In genomic region chr2:206160124-206160806, GRCh38 we compare ENCODE assay signal across 8 cellular contexts. TPM values are rescaled to one million over a fixed set of nuclear protein-coding genes. Genes with fewer than 3 reads are reported as not detected.
DNase-seq lines count a peak whose midpoint lies in the region; ATAC-seq lines count a peak whose summit lies in the region.

No MANE protein-coding gene starts in this region.

- peaks cover 46% of the 10 kb centered on the region for H3K4me1 Mint-ChIP-seq in stimulated activated naive CD8-positive, alpha-beta T cell treated with anti-CD3 and anti-CD28 coated beads, Interleukin-15, amount 100 ng/mL, for 72 hours

- H3K9me3 Mint-ChIP-seq in stimulated activated naive CD8-positive, alpha-beta T cell treated with anti-CD3 and anti-CD28 coated beads, Interleukin-15, amount 100 ng/mL, for 72 hours = no peaks in the 10 kb centered on the region

- intact Hi-C loops in Right ventricle myocardium inferior (cut with DNase I) = loop anchor here (5.0 to 10.0 kb wide), 2 partner anchors 105 to 282 kb away; partner anchors contain the start of gene ADAM23
- intact Hi-C loops in cardiac septum (cut with DNase I) = loop anchor here (10.0 kb wide), 2 partner anchors 105 to 285 kb away; partner anchors contain the start of gene ADAM23

- ATAC-seq in Right ventricle myocardium inferior (peak; percentile 42), HG02588 (IDR thresholded peaks at IDR 0.05; ENCODE audit: unreplicated experiment) (peak; percentile 45)
- peak; percentile 73 for ATAC-seq in stimulated activated naive CD8-positive, alpha-beta T cell treated with anti-CD3 and anti-CD28 coated beads, Interleukin-15, amount 100 ng/mL, for 72 hours

- H3K27me3 Mint-ChIP-seq in stimulated activated naive CD8-positive, alpha-beta T cell treated with anti-CD3 and anti-CD28 coated beads, Interleukin-15, amount 100 ng/mL, for 72 hours = no peaks in the 10 kb centered on the region

- peak overlapping the region; percentile 92 to 99 for H3K4me3 Mint-ChIP-seq in stimulated activated naive CD8-positive, alpha-beta T cell treated with anti-CD3 and anti-CD28 coated beads, Interleukin-15, amount 100 ng/mL, for 72 hours

- H3K27ac Mint-ChIP-seq in stimulated activated naive CD8-positive, alpha-beta T cell treated with anti-CD3 and anti-CD28 coated beads, Interleukin-15, amount 100 ng/mL, for 72 hours = peak overlapping the region; percentile 99

- DNase-seq in Right ventricle myocardium inferior (ENCODE audit: missing footprints) = peak; percentile 70
- no peak for DNase-seq in cardiac septum (ENCODE audit: low spot score)
- peak; percentile 41 for DNase-seq in NCI-H146 treated with DMSO at 0.1 percent for 48 hours (lab: John Stamatoyannopoulos, UW; ENCODE audit: unreplicated experiment)
- DNase-seq in astrocyte of the hippocampus (ENCODE audit: low read depth, low spot score) = peak; percentile 69
- DNase-seq in iPS-NIHi11 (ENCODE audit: low spot score) = peak; percentile 58
- no peak for DNase-seq in stimulated activated naive CD8-positive, alpha-beta T cell treated with anti-CD3 and anti-CD28 coated beads, Interleukin-15, amount 100 ng/mL, for 72 hours
- no peak for DNase-seq in NCI-H1930 (lab: John Stamatoyannopoulos, UW)

RNA-seq across cellular contexts. Expression of gene EEF1B2, which starts 0.6 kb away (rescaled TPM):
- total RNA-seq in Right ventricle myocardium inferior = 283 TPM
- total RNA-seq in cardiac septum = 223 TPM

RNA-seq across cellular contexts. Expression of gene NDUFS1, which starts 1.0 kb away (rescaled TPM):
- total RNA-seq in Right ventricle myocardium inferior = 468 TPM
- total RNA-seq in cardiac septum = 388 TPM

Comparison
In these comparisons a context has a peak if more than half of its experiments do, and no peak if none do; other contexts are left out.
1. DNase-seq: peak in Right ventricle myocardium inferior (single experiment), NCI-H146 treated with DMSO at 0.1 percent for 48 hours (single experiment), astrocyte of the hippocampus (single experiment) and iPS-NIHi11 (single experiment); none in cardiac septum (single experiment), stimulated activated naive CD8-positive, alpha-beta T cell treated with anti-CD3 and anti-CD28 coated beads, Interleukin-15, amount 100 ng/mL, for 72 hours (0 of 2) and NCI-H1930 (0 of 2).
2. Peak in every context shown above with its lines, with median percentiles within 50 percentile points of each other: ATAC-seq.